ENCODE assay signal across 1 cellular context in the genomic region with DNA sequence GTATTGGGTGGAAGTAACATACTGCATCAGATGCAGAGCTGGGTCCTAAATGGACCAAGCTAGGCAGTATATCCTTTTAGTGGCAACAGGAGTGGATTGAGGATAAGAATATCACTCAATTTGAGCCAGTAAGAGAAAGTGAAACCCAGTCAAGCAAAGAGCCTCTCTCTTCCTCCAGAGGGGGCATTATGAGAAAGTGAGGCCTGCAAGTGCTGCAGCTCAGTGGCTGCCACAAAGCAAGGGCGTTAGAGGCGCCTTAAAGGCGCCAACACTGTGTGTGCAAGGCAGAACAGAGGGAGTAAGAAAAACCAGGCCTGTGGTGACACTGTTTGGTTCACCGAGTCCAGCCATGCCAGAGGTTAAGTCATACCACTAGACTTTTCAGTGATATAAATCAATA.
TF ChIP-seq lines count a peak whose summit lies in the region.

No MANE protein-coding gene starts in this region.

TF ChIP-seq in GM23338, 12 proteins besides CTCF, POLR2A, EP300 and RAD21 (continued from another document):
- TF ChIP-seq, protein P1, sequence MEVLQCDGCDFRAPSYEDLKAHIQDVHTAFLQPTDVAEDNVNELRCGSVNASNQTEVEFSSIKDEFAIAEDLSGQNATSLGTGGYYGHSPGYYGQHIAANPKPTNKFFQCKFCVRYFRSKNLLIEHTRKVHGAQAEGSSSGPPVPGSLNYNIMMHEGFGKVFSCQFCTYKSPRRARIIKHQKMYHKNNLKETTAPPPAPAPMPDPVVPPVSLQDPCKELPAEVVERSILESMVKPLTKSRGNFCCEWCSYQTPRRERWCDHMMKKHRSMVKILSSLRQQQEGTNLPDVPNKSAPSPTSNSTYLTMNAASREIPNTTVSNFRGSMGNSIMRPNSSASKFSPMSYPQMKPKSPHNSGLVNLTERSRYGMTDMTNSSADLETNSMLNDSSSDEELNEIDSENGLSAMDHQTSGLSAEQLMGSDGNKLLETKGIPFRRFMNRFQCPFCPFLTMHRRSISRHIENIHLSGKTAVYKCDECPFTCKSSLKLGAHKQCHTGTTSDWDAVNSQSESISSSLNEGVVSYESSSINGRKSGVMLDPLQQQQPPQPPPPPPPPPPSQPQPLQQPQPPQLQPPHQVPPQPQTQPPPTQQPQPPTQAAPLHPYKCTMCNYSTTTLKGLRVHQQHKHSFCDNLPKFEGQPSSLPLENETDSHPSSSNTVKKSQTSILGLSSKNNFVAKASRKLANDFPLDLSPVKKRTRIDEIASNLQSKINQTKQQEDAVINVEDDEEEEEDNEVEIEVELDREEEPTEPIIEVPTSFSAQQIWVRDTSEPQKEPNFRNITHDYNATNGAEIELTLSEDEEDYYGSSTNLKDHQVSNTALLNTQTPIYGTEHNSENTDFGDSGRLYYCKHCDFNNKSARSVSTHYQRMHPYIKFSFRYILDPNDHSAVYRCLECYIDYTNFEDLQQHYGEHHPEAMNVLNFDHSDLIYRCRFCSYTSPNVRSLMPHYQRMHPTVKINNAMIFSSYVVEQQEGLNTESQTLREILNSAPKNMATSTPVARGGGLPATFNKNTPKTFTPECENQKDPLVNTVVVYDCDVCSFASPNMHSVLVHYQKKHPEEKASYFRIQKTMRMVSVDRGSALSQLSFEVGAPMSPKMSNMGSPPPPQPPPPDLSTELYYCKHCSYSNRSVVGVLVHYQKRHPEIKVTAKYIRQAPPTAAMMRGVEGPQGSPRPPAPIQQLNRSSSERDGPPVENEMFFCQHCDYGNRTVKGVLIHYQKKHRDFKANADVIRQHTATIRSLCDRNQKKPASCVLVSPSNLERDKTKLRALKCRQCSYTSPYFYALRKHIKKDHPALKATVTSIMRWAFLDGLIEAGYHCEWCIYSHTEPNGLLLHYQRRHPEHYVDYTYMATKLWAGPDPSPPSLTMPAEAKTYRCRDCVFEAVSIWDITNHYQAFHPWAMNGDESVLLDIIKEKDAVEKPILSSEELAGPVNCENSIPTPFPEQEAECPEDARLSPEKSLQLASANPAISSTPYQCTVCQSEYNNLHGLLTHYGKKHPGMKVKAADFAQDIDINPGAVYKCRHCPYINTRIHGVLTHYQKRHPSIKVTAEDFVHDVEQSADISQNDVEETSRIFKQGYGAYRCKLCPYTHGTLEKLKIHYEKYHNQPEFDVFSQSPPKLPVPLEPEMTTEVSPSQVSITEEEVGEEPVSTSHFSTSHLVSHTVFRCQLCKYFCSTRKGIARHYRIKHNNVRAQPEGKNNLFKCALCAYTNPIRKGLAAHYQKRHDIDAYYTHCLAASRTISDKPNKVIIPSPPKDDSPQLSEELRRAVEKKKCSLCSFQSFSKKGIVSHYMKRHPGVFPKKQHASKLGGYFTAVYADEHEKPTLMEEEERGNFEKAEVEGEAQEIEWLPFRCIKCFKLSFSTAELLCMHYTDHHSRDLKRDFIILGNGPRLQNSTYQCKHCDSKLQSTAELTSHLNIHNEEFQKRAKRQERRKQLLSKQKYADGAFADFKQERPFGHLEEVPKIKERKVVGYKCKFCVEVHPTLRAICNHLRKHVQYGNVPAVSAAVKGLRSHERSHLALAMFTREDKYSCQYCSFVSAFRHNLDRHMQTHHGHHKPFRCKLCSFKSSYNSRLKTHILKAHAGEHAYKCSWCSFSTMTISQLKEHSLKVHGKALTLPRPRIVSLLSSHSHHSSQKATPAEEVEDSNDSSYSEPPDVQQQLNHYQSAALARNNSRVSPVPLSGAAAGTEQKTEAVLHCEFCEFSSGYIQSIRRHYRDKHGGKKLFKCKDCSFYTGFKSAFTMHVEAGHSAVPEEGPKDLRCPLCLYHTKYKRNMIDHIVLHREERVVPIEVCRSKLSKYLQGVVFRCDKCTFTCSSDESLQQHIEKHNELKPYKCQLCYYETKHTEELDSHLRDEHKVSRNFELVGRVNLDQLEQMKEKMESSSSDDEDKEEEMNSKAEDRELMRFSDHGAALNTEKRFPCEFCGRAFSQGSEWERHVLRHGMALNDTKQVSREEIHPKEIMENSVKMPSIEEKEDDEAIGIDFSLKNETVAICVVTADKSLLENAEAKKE (CRISPR knock-in tag; IDR thresholded peaks at IDR 0.05), result no peak
- no peak for TF ChIP-seq EZH2phosphoT487 (IDR thresholded peaks at IDR 0.05; ENCODE audit: unreplicated experiment)
- no peak for TF ChIP-seq ZNF114 (CRISPR knock-in tag; IDR thresholded peaks at IDR 0.05)
- no peak for TF ChIP-seq ZNF331 (CRISPR knock-in tag; IDR thresholded peaks at IDR 0.05; ENCODE audit: low read depth)
- TF ChIP-seq POLR2AphosphoS5 (IDR thresholded peaks at IDR 0.05; ENCODE audit: low read depth), result no peak
- no peak for TF ChIP-seq CREB1 (CRISPR knock-in tag; IDR thresholded peaks at IDR 0.05; ENCODE audit: low read depth)
- no peak for TF ChIP-seq NANOG (IDR thresholded peaks at IDR 0.05; ENCODE audit: borderline replicate concordance)
